In genomic region chr12:69405466-69405865, GRCh38 we compare ENCODE assay signal across 12 cellular contexts. TPM values are rescaled to one million over a fixed set of nuclear protein-coding genes. Genes with fewer than 3 reads are reported as not detected.
DNase-seq lines count a peak whose midpoint lies in the region.
"Had no signal": no experiment of that assay in that cellular context is flagged by ENCODE, and none has a peak within 500 bp of the region (broad histone marks: within the 10 kb centered on the region; RNA-seq: fewer than 3 reads in every experiment).

No MANE protein-coding gene starts in this region.

- DNase-seq in EH (ENCODE audit: low read depth) (peak; percentile 98), RPMI7951 (ENCODE audit: low read depth) (peak; percentile 94), fibroblast of gingiva (ENCODE audit: low read depth) (peak; percentile 81), pulmonary artery endothelial cell (ENCODE audit: low read depth, low spot score) (peak; percentile 88), T-helper 2 cell (no peak), NCI-H2171 treated with DMSO at 0.1 percent for 48 hours (lab: John Stamatoyannopoulos, UW) (no peak), cerebellum (ENCODE audit: low spot score) (no peak), anterior cingulate cortex (lab: John Stamatoyannopoulos, UW) (no peak)
- DNase-seq: heart right ventricle; NCI-H1930; stimulated activated naive CD8-positive, alpha-beta T cell treated with anti-CD3 and anti-CD28 coated beads, Interleukin-15, amount 100 ng/mL, for 72 hours; T-helper 9 cell had no signal

RNA-seq across cellular contexts. Expression of gene YEATS4, which starts 45.9 kb away (rescaled TPM):
- 20.8 and 25.6 TPM in 2 replicates for total RNA-seq in RPMI7951 (2014; rRNA removed; shearing (Covaris generic))
- total RNA-seq in pulmonary artery endothelial cell (19.1 and 22.4 TPM in 2 replicates), cerebellum (30.1 TPM)

RNA-seq across cellular contexts. Expression of gene LYZ, which starts 57.3 kb away (rescaled TPM):
- total RNA-seq in RPMI7951 (2014; rRNA removed; shearing (Covaris generic)) = 0.10 and 0.72 TPM in 2 replicates
- not detected in 2 replicates for total RNA-seq in pulmonary artery endothelial cell
- 6.4 TPM for total RNA-seq in cerebellum

Comparison
In these comparisons a context has a peak if more than half of its experiments do, and no peak if none do; other contexts are left out.
1. DNase-seq: peak in EH (single experiment), RPMI7951 (single experiment), fibroblast of gingiva (single experiment) and pulmonary artery endothelial cell (single experiment); none in T-helper 2 cell (0 of 5), NCI-H2171 treated with DMSO at 0.1 percent for 48 hours (single experiment), cerebellum (single experiment) and anterior cingulate cortex (0 of 58).